Comparison of ENCODE assay signal across 1 cellular context in genomic region chr9:111944467-111944866, GRCh38.
TF ChIP-seq lines count a peak whose summit lies in the region.

No MANE protein-coding gene starts in this region.

TF ChIP-seq in GM23338, 12 proteins besides CTCF, POLR2A, EP300 and RAD21 (continued from another document):
- no peak for TF ChIP-seq NANOG (IDR thresholded peaks at IDR 0.05; ENCODE audit: borderline replicate concordance)
- no peak for TF ChIP-seq STAT1 (IDR thresholded peaks at IDR 0.05; ENCODE audit: unreplicated experiment)
- no peak for TF ChIP-seq ZNF114 (CRISPR knock-in tag; IDR thresholded peaks at IDR 0.05)
- TF ChIP-seq JUNB (IDR thresholded peaks at IDR 0.05; ENCODE audit: unreplicated experiment): no peak
- no peak for TF ChIP-seq ETS1 (IDR thresholded peaks at IDR 0.05)
- TF ChIP-seq EZH2 (IDR thresholded peaks at IDR 0.05; ENCODE audit: low read depth, unreplicated experiment): no peak
- no peak for TF ChIP-seq EZH2phosphoT487 (IDR thresholded peaks at IDR 0.05; ENCODE audit: unreplicated experiment)
- TF ChIP-seq CREB1 (CRISPR knock-in tag; IDR thresholded peaks at IDR 0.05; ENCODE audit: low read depth): no peak
- TF ChIP-seq ZNF331 (CRISPR knock-in tag; IDR thresholded peaks at IDR 0.05; ENCODE audit: low read depth): no peak
- TF ChIP-seq REST (IDR thresholded peaks at IDR 0.05; ENCODE audit: unreplicated experiment): no peak
TF ChIP-seq in GM23338: peak in this region for 0.
